Comparison of ENCODE assay signal across 31 cellular contexts in the genomic region with DNA sequence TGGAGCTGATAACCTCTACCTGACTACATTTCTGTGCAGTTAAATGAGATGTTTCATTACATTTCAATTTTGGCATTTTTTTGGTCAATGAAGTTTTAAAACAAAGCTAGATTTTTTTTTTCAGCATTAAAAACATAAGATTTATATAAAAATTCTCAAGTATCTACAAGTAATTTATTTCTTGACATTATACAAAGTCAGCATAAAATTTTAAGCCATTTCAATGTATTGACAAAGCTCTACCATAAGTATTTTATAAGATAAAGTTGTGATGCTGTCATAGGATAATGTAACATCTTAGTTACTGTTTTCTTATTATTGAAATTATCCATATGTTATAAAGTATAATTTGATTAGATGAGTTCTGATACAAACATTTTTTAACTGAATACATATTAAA.
"Had no signal": no experiment of that assay in that cellular context is flagged by ENCODE, and none has a peak within 500 bp of the region (broad histone marks: within the 10 kb centered on the region; RNA-seq: fewer than 3 reads in every experiment).

No MANE protein-coding gene starts in this region.

- DNase-seq: activated CD4-positive, alpha-beta memory T cell treated with anti-CD3 and anti-CD28 coated beads for 36 hours; activated CD4-positive, alpha-beta T cell treated with anti-CD3 and anti-CD28 coated beads for 36 hours; activated CD4-positive, alpha-beta T cell treated with anti-CD3 and anti-CD28 coated beads, Interleukin-2, amount 10 ng/mL, durations not matched to agents 24 days and 14 days; activated CD4-positive, CD25-positive, alpha-beta regulatory T cell; activated CD4-positive, CD25-positive, alpha-beta regulatory T cell treated with anti-CD3 and anti-CD28 coated beads, Interleukin-2, amount 50 U/mL, for 72 hours; activated CD8-positive, alpha-beta memory T cell treated with anti-CD3 and anti-CD28 coated beads, Interleukin-2, amount 10 ng/mL, durations not matched to agents 7 days and 5 days; activated CD8-positive, alpha-beta memory T cell treated with anti-CD3 and anti-CD28 coated beads, Interleukin-2, amount 50 U/mL, for 4 hours; activated CD8-positive, alpha-beta T cell treated with anti-CD3 and anti-CD28 coated beads, Interleukin-2, amount 10 ng/mL, durations not matched to agents 7 days and 5 days; activated gamma-delta T cell; activated naive CD4-positive, alpha-beta T cell; activated naive CD4-positive, alpha-beta T cell treated with anti-CD3 and anti-CD28 coated beads, Interleukin-2, amount 10 ng/mL, durations not matched to agents 7 days and 5 days; activated naive CD8-positive, alpha-beta T cell treated with anti-CD3 and anti-CD28 coated beads, Interleukin-2, amount 10 ng/mL, durations not matched to agents 7 days and 5 days; activated T-cell treated with anti-CD3 and anti-CD28 coated beads, Interleukin-2, amount 50 U/mL, for 24 hours; activated T-cell treated with anti-CD3 and anti-CD28 coated beads, Interleukin-2, amount 50 U/mL, for 72 hours; central memory CD4-positive, alpha-beta T cell; cerebellar nuclear complex; colonic mucosa; effector CD8-positive, alpha-beta T cell; esophagus squamous epithelium; foreskin melanocyte; T-helper 1 cell; T-helper 17 cell; T1000 had no signal

- H3K27ac ChIP-seq: ascending aorta, breast epithelium, cardiac muscle cell, colonic mucosa, epithelial cell of prostate, esophagus squamous epithelium, gastroesophageal sphincter had no signal

- FAIRE-seq: endometrium, endothelial cell of umbilical vein had no signal

- H3K4me3 ChIP-seq: ascending aorta, breast epithelium, cardiac muscle cell, colonic mucosa, esophagus squamous epithelium, gastroesophageal sphincter had no signal

- H3K4me1 ChIP-seq: ascending aorta, breast epithelium, colonic mucosa, esophagus squamous epithelium, gastroesophageal sphincter had no signal

- H3K27me3 ChIP-seq: ascending aorta, breast epithelium, cardiac muscle cell, colonic mucosa, esophagus squamous epithelium, gastroesophageal sphincter had no signal

- H3K36me3 ChIP-seq: ascending aorta, breast epithelium, cardiac muscle cell, colonic mucosa, esophagus squamous epithelium, gastroesophageal sphincter had no signal

- ATAC-seq: activated CD4-positive, alpha-beta T cell treated with anti-CD3 and anti-CD28 coated beads for 36 hours; activated CD8-positive, alpha-beta memory T cell treated with anti-CD3 and anti-CD28 coated beads, Interleukin-2, amount 10 ng/mL, durations not matched to agents 7 days and 5 days; activated CD8-positive, alpha-beta T cell treated with anti-CD3 and anti-CD28 coated beads, Interleukin-2, amount 10 ng/mL, durations not matched to agents 7 days and 5 days; activated naive CD4-positive, alpha-beta T cell treated with anti-CD3 and anti-CD28 coated beads, Interleukin-2, amount 50 U/mL, for 72 hours; activated T-cell treated with anti-CD3 and anti-CD28 coated beads, Interleukin-2, amount 50 U/mL, for 72 hours; gastroesophageal sphincter; T-helper 17 cell had no signal

- H3K9me3 ChIP-seq: ascending aorta, breast epithelium, colonic mucosa, esophagus squamous epithelium, gastroesophageal sphincter had no signal
